26 cellular contexts compared by ENCODE assay signal in the genomic region with DNA sequence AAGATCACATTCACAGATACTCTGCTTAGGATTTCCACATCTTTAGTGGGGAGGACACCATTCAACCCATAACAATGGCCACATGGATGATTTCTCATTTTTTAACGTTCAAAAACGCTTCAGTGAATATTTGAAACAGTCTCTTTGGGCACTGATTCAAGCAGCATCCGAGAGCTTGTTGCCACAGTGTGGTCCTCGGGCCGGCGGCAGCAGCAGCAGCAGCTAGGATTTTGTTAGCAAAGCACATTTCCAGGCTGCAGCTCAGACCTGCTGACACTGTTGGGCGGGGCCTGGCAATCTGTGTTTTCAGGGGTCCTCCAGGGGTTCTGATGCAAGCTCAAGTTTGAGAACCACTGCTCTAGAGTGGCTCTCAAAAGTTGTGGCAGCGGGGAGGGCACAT. TPM values are rescaled to one million over a fixed set of nuclear protein-coding genes. Genes with fewer than 3 reads are reported as not detected.
DNase-seq lines count a peak whose midpoint lies in the region; ATAC-seq, FAIRE-seq and TF ChIP-seq lines count a peak whose summit lies in the region.
"Had no signal": no experiment of that assay in that cellular context is flagged by ENCODE, and none has a peak within 500 bp of the region (broad histone marks: within the 10 kb centered on the region; RNA-seq: fewer than 3 reads in every experiment).

No MANE protein-coding gene starts in this region.

- no peaks in the 10 kb centered on the region for H3F3A ChIP-seq in GM23338 (replicated peaks; ENCODE audit: low read depth)

- H2BK12ac ChIP-seq in H1 (ENCODE audit: low read depth, low read length) (peak overlapping the region; percentile 27; the same call in 1 of the 2 replicates), mesenchymal stem cell (ENCODE audit: low read length in 2 of 2) (no peak overlapping the region), neuronal stem cell (ENCODE audit: low read length) (no peak overlapping the region), trophoblast cell (ENCODE audit: low read length) (no peak overlapping the region)

- TF ChIP-seq CTCF in GM23338 (conservative IDR thresholded peaks at IDR 0.05; ENCODE audit: low read depth in 2 of 2): no peak
- no peak for TF ChIP-seq CTCF in H1 (IDR thresholded peaks at IDR 0.05; ENCODE audit: control extremely low read depth in 1 of 3, insufficient read depth in 1 of 3, low read depth in 1 of 3, low read length in 3 of 3)
- no peak for TF ChIP-seq CTCF in CD4-positive, alpha-beta T cell (IDR thresholded peaks at IDR 0.05)

- POLR2A ChIA-PET in H1 (lab: Charles Lee; ENCODE audit: partially characterized antibody): interaction anchor here (0.9 to 1.2 kb wide), 3 partner anchors 10 to 81 kb away, joined by 3 read pairs; no protein-coding TSS in a partner anchor
- POLR2A ChIA-PET in CD4-positive, alpha-beta T cell (lab: Charles Lee): interaction anchor here (0.6 kb wide), 1 partner anchor 10 kb away, joined by 4 read pairs; no protein-coding TSS in a partner anchor

- no peak overlapping the region for H2BK120ac ChIP-seq in H1 (replicated peaks; ENCODE audit: low read depth, low read length)
- no peak overlapping the region for H2BK120ac ChIP-seq in mesenchymal stem cell (ENCODE audit: low read depth, low read length)
- H2BK120ac ChIP-seq in neuronal stem cell (ENCODE audit: low read depth, low read length): no peak overlapping the region
- no peak overlapping the region for H2BK120ac ChIP-seq in trophoblast cell (ENCODE audit: insufficient read depth, low read length, poor library complexity)

- 87% methylated on average over 8 of the region's 8 CpGs; no CpG with 5 or more reads in 1 of the 2 experiments for WGBS in H1 (ENCODE audit: extremely low coverage in 1 of 2, insufficient coverage in 1 of 2, insufficient read length in 1 of 2, insufficient replicate concordance in 2 of 2, low coverage in 1 of 2, low lambda C conversion rate in 2 of 2, missing lambda C conversion rate in 1 of 2), 2 experiments
- 89% methylated on average over 8 of the region's 8 CpGs for WGBS in mesenchymal stem cell
- WGBS in neuronal stem cell (ENCODE audit: extremely low coverage in 2 of 2, insufficient read length in 2 of 2, insufficient replicate concordance in 1 of 2), 2 donors: no CpG with 5 or more reads among the region's 8 CpGs
- WGBS in trophoblast cell (ENCODE audit: extremely low coverage, insufficient coverage, insufficient read length): no CpG with 5 or more reads among the region's 8 CpGs

- no peak overlapping the region for H3K27ac Mint-ChIP-seq in GM23338
- H3K27ac Mint-ChIP-seq in CD4-positive, alpha-beta T cell: no peak overlapping the region
- H3K27ac Mint-ChIP-seq: B cell; CD4-positive, alpha-beta memory T cell; CD8-positive, alpha-beta memory T cell had no signal

- no peak overlapping the region for H3K4me3 Mint-ChIP-seq in GM23338
- H3K4me3 Mint-ChIP-seq in CD4-positive, alpha-beta T cell: no peak overlapping the region
- H3K4me3 Mint-ChIP-seq: B cell; CD4-positive, alpha-beta memory T cell; CD8-positive, alpha-beta memory T cell had no signal

- TF ChIP-seq EP300 in H1 (IDR thresholded peaks at IDR 0.05; ENCODE audit: borderline replicate concordance in 1 of 2, low read depth in 2 of 2, low read length in 2 of 2): no peak

- no peak for FAIRE-seq in H1 (lab: Jason Lieb, UNC)
- FAIRE-seq: A549, GM12878, GM12892, GM18507 had no signal

- peaks cover 1% of the 10 kb centered on the region; the same call in 1 of the 2 replicates for H3K23me2 ChIP-seq in H1 (ENCODE audit: low read depth, low read length)

- H2BK5ac ChIP-seq in H1 (ENCODE audit: low read depth, low read length) (no peak overlapping the region), mesenchymal stem cell (ENCODE audit: low read depth, low read length, poor library complexity, severe bottlenecking) (no peak overlapping the region), neuronal stem cell (ENCODE audit: low read length) (no peak overlapping the region), trophoblast cell (ENCODE audit: low read depth, low read length, poor library complexity) (no peak overlapping the region)

- H3K18ac ChIP-seq in H1 (ENCODE audit: extremely low read depth, low read length) (no peak overlapping the region), mesenchymal stem cell (ENCODE audit: low read depth in 1 of 2, low read length in 2 of 2) (no peak overlapping the region), neuronal stem cell (ENCODE audit: low read length) (peak overlapping the region; percentile 13), trophoblast cell (ENCODE audit: low read length) (no peak overlapping the region)

- no peak for TF ChIP-seq POLR2A in H1 (IDR thresholded peaks at IDR 0.05; ENCODE audit: control extremely low read depth in 1 of 2, low read depth in 2 of 2, low read length in 2 of 2)

- H3K79me1 ChIP-seq in H1 (ENCODE audit: low read depth, low read length): no peaks in the 10 kb centered on the region
- H3K79me1 ChIP-seq in mesenchymal stem cell (replicated peaks; ENCODE audit: low read length, poor library complexity, severe bottlenecking): no peaks in the 10 kb centered on the region
- no peaks in the 10 kb centered on the region for H3K79me1 ChIP-seq in neuronal stem cell (ENCODE audit: low read depth, low read length)
- no peaks in the 10 kb centered on the region for H3K79me1 ChIP-seq in trophoblast cell (ENCODE audit: low read length)

- intact Hi-C loops in CD4-positive, alpha-beta T cell (cut with DNase I, micrococcal nuclease): no loop called here

- H3K56ac ChIP-seq in H1 (replicated peaks; ENCODE audit: insufficient read length, low read depth, low read length): no peak overlapping the region

- H2AFZ ChIP-seq in GM23338 (peak overlapping the region; percentile 72), H1 (ENCODE audit: low read length) (no peak overlapping the region), mesenchymal stem cell (ENCODE audit: low read depth, low read length) (no peak overlapping the region), neuronal stem cell (ENCODE audit: low read length) (peak overlapping the region; percentile 67), trophoblast cell (ENCODE audit: insufficient read depth, low read length, poor library complexity) (no peak overlapping the region)

- no peaks in the 10 kb centered on the region for H3K9me2 ChIP-seq in GM23338 (ENCODE audit: insufficient read depth)

- H3K4me1 Mint-ChIP-seq in GM23338: peaks cover 23% of the 10 kb centered on the region
- H3K4me1 Mint-ChIP-seq in CD4-positive, alpha-beta T cell (ENCODE audit: low read depth): peaks cover 6% of the 10 kb centered on the region
- H3K4me1 Mint-ChIP-seq: CD8-positive, alpha-beta memory T cell had no signal

- no peak for TF ChIP-seq RAD21 in H1 (IDR thresholded peaks at IDR 0.05 in 1 of 2, conservative IDR thresholded peaks at IDR 0.05 in 1 of 2; ENCODE audit: low read depth in 2 of 2, low read length in 2 of 2)

- H3K36me3 Mint-ChIP-seq in GM23338 (ENCODE audit: low read depth): no peaks in the 10 kb centered on the region
- H3K36me3 Mint-ChIP-seq in CD4-positive, alpha-beta T cell (ENCODE audit: low read depth): no peaks in the 10 kb centered on the region
- H3K36me3 Mint-ChIP-seq: CD4-positive, alpha-beta memory T cell; CD8-positive, alpha-beta memory T cell had no signal

- H3K14ac ChIP-seq in H1 (ENCODE audit: insufficient read length) (no peak overlapping the region), mesenchymal stem cell (ENCODE audit: low read length in 2 of 2) (no peak overlapping the region), neuronal stem cell (ENCODE audit: low read length) (no peak overlapping the region), trophoblast cell (ENCODE audit: low read length) (no peak overlapping the region)

- H3K23ac ChIP-seq in H1 (ENCODE audit: insufficient read length): no peak overlapping the region
- H3K23ac ChIP-seq in mesenchymal stem cell (ENCODE audit: low read length in 2 of 2): no peak overlapping the region
- H3K23ac ChIP-seq in neuronal stem cell (ENCODE audit: low read depth, low read length, poor library complexity): no peak overlapping the region
- H3K23ac ChIP-seq in trophoblast cell (ENCODE audit: low read length): no peak overlapping the region

- no peaks in the 10 kb centered on the region for H4K20me1 ChIP-seq in GM23338 (replicated peaks; ENCODE audit: insufficient read depth)
- no peaks in the 10 kb centered on the region for H4K20me1 ChIP-seq in H1 (replicated peaks in 1 of 2; ENCODE audit: control insufficient read depth in 1 of 2, insufficient read depth in 2 of 2, low read length in 2 of 2)
- H4K20me1 ChIP-seq: BLaER1 treated with 17β-estradiol and CSF1 and Interleukin-3, amounts not matched to agents 10 nM and 100 nM had no signal

- no peaks in the 10 kb centered on the region for H3K27me3 ChIP-seq in GM23338 (ENCODE audit: insufficient read depth)
- no peaks in the 10 kb centered on the region for H3K27me3 ChIP-seq in H1 (replicated peaks in 1 of 4; ENCODE audit: control insufficient read depth in 3 of 4, extremely low read depth in 1 of 4, insufficient read depth in 3 of 4, low read length in 3 of 4)
- peaks cover 0 to 16% of the 10 kb centered on the region in 2 experiments for H3K27me3 ChIP-seq in mesenchymal stem cell (ENCODE audit: control insufficient read depth in 1 of 2, insufficient read depth in 1 of 2, low read length in 2 of 2)
- H3K27me3 ChIP-seq in neuronal stem cell (ENCODE audit: control insufficient read depth in 3 of 3, insufficient read depth in 3 of 3, low read depth in 1 of 3, low read length in 3 of 3): peaks cover 0 to 10% (median 0%) of the 10 kb centered on the region in 3 experiments
- H3K27me3 ChIP-seq in CD4-positive, alpha-beta T cell (ENCODE audit: control insufficient read depth, insufficient read depth, low read length): no peaks in the 10 kb centered on the region
- no peaks in the 10 kb centered on the region for H3K27me3 ChIP-seq in trophoblast cell (ENCODE audit: insufficient read depth, low read length)
- H3K27me3 ChIP-seq: BLaER1 treated with 17β-estradiol and CSF1 and Interleukin-3, amounts not matched to agents 10 nM and 100 nM had no signal

- H4K91ac ChIP-seq in H1 (replicated peaks; ENCODE audit: insufficient read length, low read length) (no peak overlapping the region), mesenchymal stem cell (ENCODE audit: low read length) (no peak overlapping the region), neuronal stem cell (ENCODE audit: low read depth, low read length, poor library complexity) (no peak overlapping the region), trophoblast cell (ENCODE audit: low read depth, low read length) (no peak overlapping the region)

- no peak overlapping the region for H2BK20ac ChIP-seq in H1 (ENCODE audit: low read length)

- H3K9me3 ChIP-seq in H1 (ENCODE audit: insufficient read depth in 2 of 2, low read depth in 1 of 2, low read length in 1 of 2) (no peaks in the 10 kb centered on the region), mesenchymal stem cell (ENCODE audit: control insufficient read depth, low read length) (peaks cover 3% of the 10 kb centered on the region), neuronal stem cell (replicated peaks in 1 of 2; ENCODE audit: control insufficient read depth in 2 of 2, insufficient read depth in 1 of 2, low read depth in 1 of 2, low read length in 2 of 2) (no peaks in the 10 kb centered on the region), trophoblast cell (ENCODE audit: insufficient read depth, low read depth, low read length) (no peaks in the 10 kb centered on the region)
- H3K9me3 ChIP-seq in CD4-positive, alpha-beta T cell (ENCODE audit: control insufficient read depth, low read length): no peaks in the 10 kb centered on the region

- H3K4me3 ChIP-seq in GM23338: no peak overlapping the region
- H3K4me3 ChIP-seq in H1 (ENCODE audit: extremely low read depth in 1 of 4, insufficient read depth in 2 of 4, low read depth in 3 of 4, low read length in 4 of 4): no peak overlapping the region
- no peak overlapping the region for H3K4me3 ChIP-seq in mesenchymal stem cell (ENCODE audit: insufficient read depth in 1 of 2, low read depth in 1 of 2, low read length in 2 of 2)
- H3K4me3 ChIP-seq in neuronal stem cell (ENCODE audit: low read length in 2 of 2): no peak overlapping the region
- no peak overlapping the region for H3K4me3 ChIP-seq in trophoblast cell (ENCODE audit: low read depth, low read length)
- H3K4me3 ChIP-seq: A549; BLaER1 treated with 17β-estradiol and CSF1 and Interleukin-3, amounts not matched to agents 10 nM and 100 nM; GM12878 had no signal

- DNase-seq in GM23338 (ENCODE audit: low spot score) (no peak), H1 (ENCODE audit: low read depth in 1 of 2, low spot score in 2 of 2) (no peak), mesenchymal stem cell (no peak), neuronal stem cell (ENCODE audit: low spot score) (no peak), trophoblast cell (no peak)
- DNase-seq in CD4-positive, alpha-beta T cell: no peak
- DNase-seq: AML-193; CD4-positive, alpha-beta memory T cell; CD8-positive, alpha-beta memory T cell; COR-L47; DMS 273 treated with DMSO at 0.1 percent for 48 hours; DMS153; DMS53; DMS79; DND-41; EL; GDM1 had no signal

- H4K8ac ChIP-seq in H1 (ENCODE audit: extremely low read depth, insufficient read depth, low read length) (no peak overlapping the region), mesenchymal stem cell (ENCODE audit: low read length) (peak overlapping the region; percentile 59), neuronal stem cell (ENCODE audit: low read depth, low read length) (no peak overlapping the region), trophoblast cell (ENCODE audit: low read depth, low read length) (no peak overlapping the region)

- H3K4ac ChIP-seq in H1 (replicated peaks; ENCODE audit: insufficient read length, low read depth, low read length): no peak overlapping the region
- H3K4ac ChIP-seq in mesenchymal stem cell (ENCODE audit: low read depth in 1 of 2, low read length in 2 of 2): no peak overlapping the region
- no peak overlapping the region for H3K4ac ChIP-seq in neuronal stem cell (ENCODE audit: low read length)
- H3K4ac ChIP-seq in trophoblast cell (ENCODE audit: low read depth, low read length): no peak overlapping the region

- H3K4me1 ChIP-seq in GM23338 (ENCODE audit: insufficient read depth): peaks cover 18% of the 10 kb centered on the region
- peaks cover 0 to 10% (median 4%) of the 10 kb centered on the region in 4 experiments; a peak in 6 of 7 replicates for H3K4me1 ChIP-seq in H1 (replicated peaks in 1 of 4; ENCODE audit: control insufficient read depth in 3 of 4, insufficient read depth in 4 of 4, low read length in 3 of 4)
- H3K4me1 ChIP-seq in mesenchymal stem cell (ENCODE audit: control insufficient read depth, insufficient read depth, low read depth, low read length): peaks cover 6% of the 10 kb centered on the region
- peaks cover 21 to 26% of the 10 kb centered on the region in 2 donors for H3K4me1 ChIP-seq in neuronal stem cell (ENCODE audit: control insufficient read depth in 2 of 2, insufficient read depth in 1 of 2, low read depth in 1 of 2, low read length in 2 of 2)
- H3K4me1 ChIP-seq in trophoblast cell (ENCODE audit: control insufficient read depth in 1 of 2, insufficient read depth in 2 of 2, low read length in 2 of 2): no peaks in the 10 kb centered on the region

- no peak overlapping the region; the same call in 1 of the 2 replicates for H2BK15ac ChIP-seq in H1 (ENCODE audit: low read length)
- H2BK15ac ChIP-seq in mesenchymal stem cell (ENCODE audit: low read depth, poor library complexity, severe bottlenecking): no peak overlapping the region
- peak overlapping the region; percentile 6 for H2BK15ac ChIP-seq in neuronal stem cell (ENCODE audit: low read length)

- H2AK5ac ChIP-seq in H1 (ENCODE audit: low read depth, low read length) (no peak overlapping the region), mesenchymal stem cell (ENCODE audit: low read length, severe bottlenecking) (no peak overlapping the region), neuronal stem cell (ENCODE audit: low read depth, low read length) (no peak overlapping the region), trophoblast cell (ENCODE audit: low read length) (no peak overlapping the region)

- H3K27ac ChIP-seq in GM23338 (ENCODE audit: low read depth): no peak overlapping the region
- H3K27ac ChIP-seq in H1 (ENCODE audit: low read depth, low read length): no peak overlapping the region
- no peak overlapping the region for H3K27ac ChIP-seq in mesenchymal stem cell (ENCODE audit: low read length, poor library complexity, severe bottlenecking)
- H3K27ac ChIP-seq in neuronal stem cell (replicated peaks; ENCODE audit: low read length): no peak overlapping the region
- H3K27ac ChIP-seq in CD4-positive, alpha-beta T cell (ENCODE audit: low read depth, low read length): no peak overlapping the region
- H3K27ac ChIP-seq in trophoblast cell (ENCODE audit: low read depth, low read length): no peak overlapping the region
- H3K27ac ChIP-seq: 22Rv1; BLaER1 treated with 17β-estradiol and CSF1 and Interleukin-3, amounts not matched to agents 10 nM and 100 nM; C4-2B had no signal

- H3K9me3 Mint-ChIP-seq in GM23338: peaks cover 4% of the 10 kb centered on the region
- no peaks in the 10 kb centered on the region for H3K9me3 Mint-ChIP-seq in CD4-positive, alpha-beta T cell
- H3K9me3 Mint-ChIP-seq: CD4-positive, alpha-beta memory T cell had no signal

- CTCF ChIA-PET in H1 (lab: Charles Lee; ENCODE audit: partially characterized antibody): interaction anchor here (0.6 to 4.0 kb wide), 6 partner anchors 10 to 384 kb away, joined by 3 to 30 read pairs (median 4); no protein-coding TSS in a partner anchor
- CTCF ChIA-PET in CD4-positive, alpha-beta T cell (lab: Charles Lee): no interaction called here

- no peak overlapping the region for H3K4me2 ChIP-seq in GM23338
- no peak overlapping the region for H3K4me2 ChIP-seq in H1 (ENCODE audit: insufficient read depth in 1 of 2, low read depth in 2 of 2, low read length in 2 of 2)
- H3K4me2 ChIP-seq in mesenchymal stem cell (ENCODE audit: low read length, poor library complexity, severe bottlenecking): no peak overlapping the region
- H3K4me2 ChIP-seq in neuronal stem cell (ENCODE audit: insufficient read depth, low read length, poor library complexity, severe bottlenecking): no peak overlapping the region
- no peak overlapping the region for H3K4me2 ChIP-seq in trophoblast cell (ENCODE audit: low read length)
- H3K4me2 ChIP-seq: A549; BLaER1 treated with 17β-estradiol and CSF1 and Interleukin-3, amounts not matched to agents 10 nM and 100 nM had no signal

- no peak for ATAC-seq in GM23338
- no peak for ATAC-seq in HG02798 (IDR thresholded peaks at IDR 0.05; ENCODE audit: poor library complexity, unreplicated experiment)
- no peak for ATAC-seq in CD4-positive, alpha-beta T cell (ENCODE audit: poor library complexity)
- ATAC-seq: GM12878 had no signal

- no peak overlapping the region for H4K12ac ChIP-seq in trophoblast cell (ENCODE audit: low read depth, low read length)

- H3K9ac ChIP-seq in H1 (replicated peaks in 1 of 4; ENCODE audit: extremely low read depth in 1 of 4, low read depth in 3 of 4, low read length in 3 of 4): no peak overlapping the region
- H3K9ac ChIP-seq in mesenchymal stem cell (ENCODE audit: low read length): no peak overlapping the region
- no peak overlapping the region for H3K9ac ChIP-seq in neuronal stem cell (ENCODE audit: low read depth, low read length, poor library complexity)
- H3K9ac ChIP-seq in trophoblast cell (ENCODE audit: low read length): no peak overlapping the region
- H3K9ac ChIP-seq: BLaER1 treated with 17β-estradiol and CSF1 and Interleukin-3, amounts not matched to agents 10 nM and 100 nM had no signal

- no peaks in the 10 kb centered on the region for H3K36me3 ChIP-seq in GM23338 (ENCODE audit: insufficient read depth)
- no peaks in the 10 kb centered on the region for H3K36me3 ChIP-seq in H1 (ENCODE audit: control insufficient read depth in 2 of 4, insufficient read depth in 4 of 4, low read length in 3 of 4)
- no peaks in the 10 kb centered on the region for H3K36me3 ChIP-seq in mesenchymal stem cell (ENCODE audit: control insufficient read depth in 1 of 2, insufficient read depth in 2 of 2, low read depth in 1 of 2, low read length in 2 of 2)
- no peaks in the 10 kb centered on the region for H3K36me3 ChIP-seq in neuronal stem cell (replicated peaks in 1 of 2; ENCODE audit: control insufficient read depth in 2 of 2, insufficient read depth in 2 of 2, low read length in 2 of 2)
- no peaks in the 10 kb centered on the region for H3K36me3 ChIP-seq in trophoblast cell (ENCODE audit: control insufficient read depth in 1 of 2, insufficient read depth in 2 of 2, low read length in 2 of 2)
- H3K36me3 ChIP-seq: BLaER1 treated with 17β-estradiol and CSF1 and Interleukin-3, amounts not matched to agents 10 nM and 100 nM had no signal

- peaks cover 7% of the 10 kb centered on the region for H3K27me3 Mint-ChIP-seq in GM23338 (ENCODE audit: insufficient read depth, low read depth, poor library complexity)
- no peaks in the 10 kb centered on the region for H3K27me3 Mint-ChIP-seq in CD4-positive, alpha-beta T cell
- H3K27me3 Mint-ChIP-seq: B cell; CD4-positive, alpha-beta memory T cell; CD8-positive, alpha-beta memory T cell had no signal

- H4K5ac ChIP-seq in H1 (ENCODE audit: insufficient read length, low read depth, low read length): no peak overlapping the region

- H3K79me2 ChIP-seq in GM23338 (replicated peaks; ENCODE audit: insufficient read depth) (no peaks in the 10 kb centered on the region), H1 (ENCODE audit: control insufficient read depth in 1 of 2, insufficient read depth in 2 of 2, low read length in 2 of 2) (no peaks in the 10 kb centered on the region), trophoblast cell (ENCODE audit: control insufficient read depth, insufficient read depth, low read length, poor library complexity) (no peaks in the 10 kb centered on the region)

RNA-seq across cellular contexts. Expression of a gene that starts 27.9 kb away (rescaled TPM):
- 49.8 and 62.3 TPM in 2 replicates for total RNA-seq in GM23338 (2014; rRNA removed; shearing (Covaris generic))
- polyA plus RNA-seq in GM23338 (2016; fragmentation: Nextera tagmentation; extraction: Ambion mirVana) (9.5 and 10.5 TPM in 2 replicates), H1 (2011; rRNA removed) (7.9 and 21.2 TPM in 2 replicates)
- total RNA-seq in H1 (2021; fragmentation: NEBNext Ultra II Directional; extraction: Animal tissue kit (Norgen Biotek cat#: 25700)): 53.2 and 62.0 TPM in 2 replicates
- polyA plus RNA-seq in H1 (2011; cell fraction: cytosol; rRNA removed): 7.9 TPM
- 27.3 TPM for polyA plus RNA-seq in H1 (2011; cell fraction: nucleus; rRNA removed)
- 44.6 to 50.3 TPM (median 45.5 TPM) in 4 replicates for polyA plus RNA-seq in H1 (2012, experiment 1 of 2)
- 28.6 TPM for polyA plus RNA-seq in H1 (2012, experiment 2 of 2)
- polyA plus RNA-seq in H1 (2013, experiment 1 of 2): 36.4 TPM
- 34.4 TPM for polyA plus RNA-seq in H1 (2013, experiment 2 of 2)
- polyA minus RNA-seq in H1 (2011; rRNA and poly(A)+ RNA removed): 20.8 and 26.6 TPM in 2 replicates
- polyA minus RNA-seq in H1 (2011; cell fraction: cytosol; rRNA and poly(A)+ RNA removed): 35.2 TPM
- 37.7 TPM for polyA minus RNA-seq in H1 (2011; cell fraction: nucleus; rRNA and poly(A)+ RNA removed)
- polyA plus RNA-seq in mesenchymal stem cell (2013, experiment 1 of 2): 34.5 TPM
- polyA plus RNA-seq in mesenchymal stem cell (2013, experiment 2 of 2): 34.1 TPM
- 29.4 TPM for polyA plus RNA-seq in neuronal stem cell (2013, experiment 1 of 2)
- polyA plus RNA-seq in neuronal stem cell (2013, experiment 2 of 2): 31.2 TPM
- total RNA-seq in CD4-positive, alpha-beta T cell: 10 to 100 TPM; 33.5 to 35.3 TPM
- 78.7 and 79.2 TPM in 2 replicates for polyA plus RNA-seq in trophoblast cell (2013)

Comparison
In these comparisons a context has a peak if more than half of its experiments do, and no peak if none do; other contexts are left out.
1. H2AFZ ChIP-seq: peak in GM23338 (single experiment) and neuronal stem cell (single experiment); none in H1 (single experiment), mesenchymal stem cell (single experiment) and trophoblast cell (single experiment).